In genomic region chr12:58540480-58541299, GRCh38 we compare ENCODE assay signal across 8 cellular contexts.
DNase-seq lines count a peak whose midpoint lies in the region; ATAC-seq, FAIRE-seq and TF ChIP-seq lines count a peak whose summit lies in the region.

No MANE protein-coding gene starts in this region.

- no peak overlapping the region for H3K27ac Mint-ChIP-seq in activated T-helper 1 cell treated with anti-CD3 and anti-CD28 coated beads, Interleukin-12 subunit alpha, Interleukin-12 subunit beta, Interleukin-2, Interleukin-4 antibody, amounts not matched to agents 30 ng/mL and 10 ng/mL and 1 ng/mL, durations not matched to agents 14 hours and 24 hours and 36 hours
- no peak overlapping the region for H3K27ac Mint-ChIP-seq in activated CD8-positive, alpha-beta memory T cell treated with anti-CD3 and anti-CD28 coated beads, Interleukin-2, amount 10 ng/mL, durations not matched to agents 7 days and 5 days

- no peaks in the 10 kb centered on the region for H3K36me3 ChIP-seq in psoas muscle (ENCODE audit: insufficient read depth in 1 of 2, low read depth in 1 of 2)

- H3K9me3 Mint-ChIP-seq in activated T-helper 1 cell treated with anti-CD3 and anti-CD28 coated beads, Interleukin-12 subunit alpha, Interleukin-12 subunit beta, Interleukin-2, Interleukin-4 antibody, amounts not matched to agents 30 ng/mL and 10 ng/mL and 1 ng/mL, durations not matched to agents 14 hours and 24 hours and 36 hours, result no peaks in the 10 kb centered on the region
- H3K9me3 Mint-ChIP-seq in activated CD8-positive, alpha-beta memory T cell treated with anti-CD3 and anti-CD28 coated beads, Interleukin-2, amount 10 ng/mL, durations not matched to agents 7 days and 5 days (ENCODE audit: low read depth), result no peaks in the 10 kb centered on the region

- no peak overlapping the region for H3K27ac ChIP-seq in psoas muscle

- H3K4me1 ChIP-seq in psoas muscle, result no peaks in the 10 kb centered on the region

- WGBS in psoas muscle, 3 donors, result 32% methylated on average over 8 of the region's 8 CpGs

- intact Hi-C loops in activated T-helper 1 cell treated with anti-CD3 and anti-CD28 coated beads, Interleukin-12 subunit alpha, Interleukin-12 subunit beta, Interleukin-2, Interleukin-4 antibody, amounts not matched to agents 30 ng/mL and 10 ng/mL and 1 ng/mL, durations not matched to agents 14 hours and 24 hours and 36 hours (cut with micrococcal nuclease), result loop anchor here (1.0 kb wide), 1 partner anchor 610 kb away; no protein-coding TSS in a partner anchor
- intact Hi-C loops in cardiac septum (cut with DNase I) (loop anchor here (10.0 kb wide), 1 partner anchor 614 kb away; no protein-coding TSS in a partner anchor), psoas muscle (cut with DNase I) (loop anchor here (2.0 to 5.0 kb wide), 3 partner anchors 558 to 612 kb away; no protein-coding TSS in a partner anchor)

- H3K27me3 Mint-ChIP-seq in activated T-helper 1 cell treated with anti-CD3 and anti-CD28 coated beads, Interleukin-12 subunit alpha, Interleukin-12 subunit beta, Interleukin-2, Interleukin-4 antibody, amounts not matched to agents 30 ng/mL and 10 ng/mL and 1 ng/mL, durations not matched to agents 14 hours and 24 hours and 36 hours (ENCODE audit: insufficient read depth), result no peaks in the 10 kb centered on the region
- H3K27me3 Mint-ChIP-seq in activated CD8-positive, alpha-beta memory T cell treated with anti-CD3 and anti-CD28 coated beads, Interleukin-2, amount 10 ng/mL, durations not matched to agents 7 days and 5 days, result no peaks in the 10 kb centered on the region

- no peaks in the 10 kb centered on the region for H3K27me3 ChIP-seq in psoas muscle (ENCODE audit: insufficient read depth in 3 of 3, low read length in 2 of 3)

- no peaks in the 10 kb centered on the region for H3K9me3 ChIP-seq in psoas muscle

- no peak overlapping the region for H3K4me3 ChIP-seq in psoas muscle

- FAIRE-seq in A204.1 (lab: Jason Lieb, UNC), result peak; percentile 49

- ATAC-seq in HG03159 (IDR thresholded peaks at IDR 0.05; ENCODE audit: unreplicated experiment), result peak; percentile 69
- peak; percentile 80 to 88 (median 84) for ATAC-seq in psoas muscle
- ATAC-seq in activated CD8-positive, alpha-beta memory T cell treated with anti-CD3 and anti-CD28 coated beads, Interleukin-2, amount 10 ng/mL, durations not matched to agents 7 days and 5 days, result no peak

- CTCF ChIA-PET in activated CD8-positive, alpha-beta memory T cell treated with anti-CD3 and anti-CD28 coated beads, Interleukin-2, amount 10 ng/mL, durations not matched to agents 7 days and 5 days (lab: Charles Lee), result no interaction called here

- H3K4me3 Mint-ChIP-seq in activated T-helper 1 cell treated with anti-CD3 and anti-CD28 coated beads, Interleukin-12 subunit alpha, Interleukin-12 subunit beta, Interleukin-2, Interleukin-4 antibody, amounts not matched to agents 30 ng/mL and 10 ng/mL and 1 ng/mL, durations not matched to agents 14 hours and 24 hours and 36 hours, result no peak overlapping the region
- H3K4me3 Mint-ChIP-seq in activated CD8-positive, alpha-beta memory T cell treated with anti-CD3 and anti-CD28 coated beads, Interleukin-2, amount 10 ng/mL, durations not matched to agents 7 days and 5 days, result no peak overlapping the region

- no peaks in the 10 kb centered on the region for H3K4me1 Mint-ChIP-seq in activated T-helper 1 cell treated with anti-CD3 and anti-CD28 coated beads, Interleukin-12 subunit alpha, Interleukin-12 subunit beta, Interleukin-2, Interleukin-4 antibody, amounts not matched to agents 30 ng/mL and 10 ng/mL and 1 ng/mL, durations not matched to agents 14 hours and 24 hours and 36 hours (ENCODE audit: low read depth)
- no peaks in the 10 kb centered on the region for H3K4me1 Mint-ChIP-seq in activated CD8-positive, alpha-beta memory T cell treated with anti-CD3 and anti-CD28 coated beads, Interleukin-2, amount 10 ng/mL, durations not matched to agents 7 days and 5 days

- H3K36me3 Mint-ChIP-seq in activated T-helper 1 cell treated with anti-CD3 and anti-CD28 coated beads, Interleukin-12 subunit alpha, Interleukin-12 subunit beta, Interleukin-2, Interleukin-4 antibody, amounts not matched to agents 30 ng/mL and 10 ng/mL and 1 ng/mL, durations not matched to agents 14 hours and 24 hours and 36 hours (ENCODE audit: low read depth), result no peaks in the 10 kb centered on the region
- H3K36me3 Mint-ChIP-seq in activated CD8-positive, alpha-beta memory T cell treated with anti-CD3 and anti-CD28 coated beads, Interleukin-2, amount 10 ng/mL, durations not matched to agents 7 days and 5 days, result no peaks in the 10 kb centered on the region

- peak; percentile 63 for TF ChIP-seq CTCF in GM12874 (IDR thresholded peaks at IDR 0.05; ENCODE audit: insufficient read depth, low read depth, low read length)
- TF ChIP-seq CTCF in psoas muscle (IDR thresholded peaks at IDR 0.05), result peak; percentile 78

- DNase-seq in NCI-H345 treated with DMSO at 0.1 percent for 48 hours (lab: John Stamatoyannopoulos, UW; ENCODE audit: unreplicated experiment), result peak; percentile 73
- peak; percentile 1 for DNase-seq in activated T-helper 1 cell treated with anti-CD3 and anti-CD28 coated beads, Interleukin-12 subunit alpha, Interleukin-12 subunit beta, Interleukin-2, Interleukin-4 antibody, amounts not matched to agents 30 ng/mL and 10 ng/mL and 1 ng/mL, durations not matched to agents 14 hours and 24 hours and 36 hours (ENCODE audit: low spot score)
- peak; percentile 76 for DNase-seq in cardiac septum (ENCODE audit: low spot score)
- peak; percentile 58 to 64 for DNase-seq in psoas muscle
- no peak for DNase-seq in activated CD8-positive, alpha-beta memory T cell treated with anti-CD3 and anti-CD28 coated beads, Interleukin-2, amount 10 ng/mL, durations not matched to agents 7 days and 5 days
